Comparison of ENCODE assay signal across 1 cellular context in genomic region chr11:61955416-61956135, GRCh38.
TF ChIP-seq lines count a peak whose summit lies in the region.

No MANE protein-coding gene starts in this region.

TF ChIP-seq in IMR-90, 13 proteins besides CTCF, POLR2A, EP300 and RAD21 (continued from another document):
- TF ChIP-seq, protein P1, sequence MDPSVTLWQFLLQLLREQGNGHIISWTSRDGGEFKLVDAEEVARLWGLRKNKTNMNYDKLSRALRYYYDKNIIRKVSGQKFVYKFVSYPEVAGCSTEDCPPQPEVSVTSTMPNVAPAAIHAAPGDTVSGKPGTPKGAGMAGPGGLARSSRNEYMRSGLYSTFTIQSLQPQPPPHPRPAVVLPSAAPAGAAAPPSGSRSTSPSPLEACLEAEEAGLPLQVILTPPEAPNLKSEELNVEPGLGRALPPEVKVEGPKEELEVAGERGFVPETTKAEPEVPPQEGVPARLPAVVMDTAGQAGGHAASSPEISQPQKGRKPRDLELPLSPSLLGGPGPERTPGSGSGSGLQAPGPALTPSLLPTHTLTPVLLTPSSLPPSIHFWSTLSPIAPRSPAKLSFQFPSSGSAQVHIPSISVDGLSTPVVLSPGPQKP (IDR thresholded peaks at IDR 0.05; ENCODE audit: borderline replicate concordance, low read depth, low read length): no peak
- TF ChIP-seq MAZ (IDR thresholded peaks at IDR 0.05; ENCODE audit: borderline replicate concordance, low read depth, low read length) (no peak), RCOR1 (IDR thresholded peaks at IDR 0.05; ENCODE audit: insufficient replicate concordance, low read length) (no peak), NFE2L2 (IDR thresholded peaks at IDR 0.05; ENCODE audit: low read depth, low read length) (no peak), RFX5 (IDR thresholded peaks at IDR 0.05; ENCODE audit: low read depth, low read length) (no peak), CHD1 (IDR thresholded peaks at IDR 0.05; ENCODE audit: low read depth, low read length) (no peak), CEBPB (IDR thresholded peaks at IDR 0.05; ENCODE audit: low read depth, low read length) (no peak), FOS (IDR thresholded peaks at IDR 0.05; ENCODE audit: low read depth, low read length) (no peak), BHLHE40 (IDR thresholded peaks at IDR 0.05; ENCODE audit: low read depth, low read length) (no peak)
- TF ChIP-seq, protein P2, sequence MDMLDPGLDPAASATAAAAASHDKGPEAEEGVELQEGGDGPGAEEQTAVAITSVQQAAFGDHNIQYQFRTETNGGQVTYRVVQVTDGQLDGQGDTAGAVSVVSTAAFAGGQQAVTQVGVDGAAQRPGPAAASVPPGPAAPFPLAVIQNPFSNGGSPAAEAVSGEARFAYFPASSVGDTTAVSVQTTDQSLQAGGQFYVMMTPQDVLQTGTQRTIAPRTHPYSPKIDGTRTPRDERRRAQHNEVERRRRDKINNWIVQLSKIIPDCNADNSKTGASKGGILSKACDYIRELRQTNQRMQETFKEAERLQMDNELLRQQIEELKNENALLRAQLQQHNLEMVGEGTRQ (IDR thresholded peaks at IDR 0.05; ENCODE audit: low read depth, low read length): no peak
